In the genomic region with DNA sequence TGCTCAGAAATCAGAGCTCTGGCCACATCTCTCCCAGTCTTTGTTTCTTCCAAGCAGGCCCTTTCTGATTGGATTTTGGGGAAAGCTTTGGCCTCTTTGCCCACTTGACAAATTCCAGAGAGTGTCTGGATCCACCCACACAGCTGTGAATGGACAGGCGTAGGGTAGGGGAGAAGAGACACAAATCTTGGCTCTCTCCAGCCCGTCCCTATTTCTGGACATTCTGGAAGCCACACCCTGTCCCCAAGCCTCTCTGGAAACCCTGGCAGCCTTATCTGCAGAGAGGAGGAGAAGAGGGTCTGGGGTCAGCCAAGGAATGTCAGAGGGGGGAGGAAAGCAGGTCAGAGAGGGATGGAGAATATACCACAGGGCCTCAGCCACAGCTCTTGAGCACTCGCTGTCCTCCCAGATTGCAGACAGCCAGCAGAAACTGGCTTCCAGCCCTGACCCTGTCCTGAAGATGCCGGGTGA, we compare ENCODE assay signal across 15 cellular contexts. TPM values are rescaled to one million over a fixed set of nuclear protein-coding genes. Genes with fewer than 3 reads are reported as not detected.
DNase-seq lines count a peak whose midpoint lies in the region; ATAC-seq and TF ChIP-seq lines count a peak whose summit lies in the region.
"Had no signal": no experiment of that assay in that cellular context is flagged by ENCODE, and none has a peak within 500 bp of the region (broad histone marks: within the 10 kb centered on the region; RNA-seq: fewer than 3 reads in every experiment).

No MANE protein-coding gene starts in this region.

- peaks cover 26% of the 10 kb centered on the region for H3K4me1 ChIP-seq in osteoblast (ENCODE audit: insufficient read depth, low read length)
- H3K4me1 ChIP-seq in uterus, result peaks cover 0 to 9% of the 10 kb centered on the region in 2 donors

- CTCF ChIA-PET in RWPE1 (lab: Yijun Ruan, JAX), result interaction anchor here (0.6 kb wide), 1 partner anchor 519 kb away, joined by 3 read pairs; no protein-coding TSS in a partner anchor

- no peaks in the 10 kb centered on the region for H4K20me1 ChIP-seq in osteoblast (ENCODE audit: insufficient read depth, low read length)

- H3K36me3 ChIP-seq in osteoblast (ENCODE audit: insufficient read depth, low read length), result no peaks in the 10 kb centered on the region
- H3K36me3 ChIP-seq in uterus, result no peaks in the 10 kb centered on the region

- H3K4me2 ChIP-seq in osteoblast (ENCODE audit: insufficient read depth, low read length), result peak overlapping the region; percentile 23

- DNase-seq in RWPE1 (ENCODE audit: low spot score), result no peak
- peak; percentile 57 for DNase-seq in Right ventricle myocardium superior
- DNase-seq in osteoblast (ENCODE audit: insufficient read length, low spot score, missing footprints), result peak; percentile 85
- DNase-seq in uterus, result peak; percentile 59 to 73
- DNase-seq in NCI-H2081 treated with DMSO at 0.1 percent for 48 hours (lab: John Stamatoyannopoulos, UW), result no peak
- no peak for DNase-seq in central memory CD4-positive, alpha-beta T cell
- DNase-seq: activated naive CD8-positive, alpha-beta T cell treated with anti-CD3 and anti-CD28 coated beads, Interleukin-2, amount 50 U/mL, for 24 hours; activated T-cell treated with anti-CD3 and anti-CD28 coated beads, Interleukin-2, amount 50 U/mL, for 48 hours; DMS79; glutamatergic neuron; NCI-H526; stimulated activated CD4-positive, alpha-beta T cell treated with anti-CD3 and anti-CD28 coated beads, Interleukin-15, amount 100 ng/mL, for 24 hours had no signal

- TF ChIP-seq CTCF in RWPE1 (conservative IDR thresholded peaks at IDR 0.05; ENCODE audit: low read depth) (no peak), osteoblast (IDR thresholded peaks at IDR 0.05; ENCODE audit: extremely low read depth, low read depth, low read length) (no peak), uterus (IDR thresholded peaks at IDR 0.05) (no peak)

- POLR2A ChIA-PET in RWPE1 (lab: Yijun Ruan, JAX; ENCODE audit: low non-redundant PET), result no interaction called here

- intact Hi-C loops in Right ventricle myocardium superior (cut with DNase I), result no loop called here
- intact Hi-C loops in uterus (cut with DNase I; ENCODE audit: low total_unique reads), result no loop called here

- ATAC-seq in Right ventricle myocardium superior (ENCODE audit: poor library complexity) (peak; percentile 57), HG02970 (IDR thresholded peaks at IDR 0.05; ENCODE audit: low FRiP score, unreplicated experiment) (no peak)

- H3K9me3 ChIP-seq in osteoblast (ENCODE audit: low read depth, low read length) (no peaks in the 10 kb centered on the region), uterus (no peaks in the 10 kb centered on the region)

- no peaks in the 10 kb centered on the region for H3K79me2 ChIP-seq in osteoblast (ENCODE audit: insufficient read depth, low read length)

- no peak overlapping the region for H2AFZ ChIP-seq in osteoblast (ENCODE audit: low read length)

- no peak overlapping the region for H3K4me3 ChIP-seq in osteoblast (ENCODE audit: insufficient read depth, low read length)
- no peak overlapping the region for H3K4me3 ChIP-seq in uterus

- H3K27me3 ChIP-seq in osteoblast (ENCODE audit: insufficient read depth, low read length), result peaks cover 26% of the 10 kb centered on the region
- no peaks in the 10 kb centered on the region for H3K27me3 ChIP-seq in uterus

- H3K27ac ChIP-seq in RWPE1 (peak overlapping the region; percentile 70), osteoblast (ENCODE audit: low read depth, low read length) (peak overlapping the region; percentile 86), uterus (peak overlapping the region; percentile 49 to 64)
- H3K27ac ChIP-seq: C4-2B had no signal

- TF ChIP-seq POLR2A in uterus (IDR thresholded peaks at IDR 0.05), result no peak

RNA-seq across cellular contexts. Expression of a gene that starts 59.5 kb away (rescaled TPM):
- 20.0 TPM for total RNA-seq in Right ventricle myocardium superior
- total RNA-seq in osteoblast, result under 0.01 and 0.36 TPM in 2 replicates
- 10 to 100 TPM in 2 of 4 donors, 1 to 10 TPM in 2; 5.1 to 16.7 (median 9.5) TPM for total RNA-seq in uterus
- total RNA-seq: LHCN-M2 had no signal

Comparison
In these comparisons a context has a peak if more than half of its experiments do, and no peak if none do; other contexts are left out.
1. DNase-seq: peak in Right ventricle myocardium superior (single experiment), osteoblast (single experiment) and uterus (2 of 2); none in RWPE1 (single experiment), NCI-H2081 treated with DMSO at 0.1 percent for 48 hours (single experiment) and central memory CD4-positive, alpha-beta T cell (single experiment).
2. Peak in every context shown above with its lines, with median percentiles within 50 percentile points of each other: H3K27ac ChIP-seq.